Comparison of ENCODE assay signal across 8 cellular contexts in genomic region chr9:4984171-4984570, GRCh38. TPM values are rescaled to one million over a fixed set of nuclear protein-coding genes. Genes with fewer than 3 reads are reported as not detected.
DNase-seq lines count a peak whose midpoint lies in the region; ATAC-seq and TF ChIP-seq lines count a peak whose summit lies in the region.

No MANE protein-coding gene starts in this region.

- H3K4me1 Mint-ChIP-seq in osteocyte (ENCODE audit: unreplicated experiment): peaks cover 45% of the 10 kb centered on the region

- peak overlapping the region; percentile 99 for H3K27ac Mint-ChIP-seq in osteocyte (ENCODE audit: unreplicated experiment)

- peak overlapping the region; percentile 88 for H3K4me3 Mint-ChIP-seq in osteocyte (ENCODE audit: unreplicated experiment)

- no peaks in the 10 kb centered on the region for H3K9me3 Mint-ChIP-seq in osteocyte (ENCODE audit: unreplicated experiment)

- DNase-seq in NCI-H510A treated with DMSO at 0.1 percent for 48 hours (lab: John Stamatoyannopoulos, UW) (peak; percentile 48), NCI-H510A (lab: John Stamatoyannopoulos, UW) (no peak), fibroblast of pulmonary artery (ENCODE audit: low read depth) (no peak), osteocyte (ENCODE audit: extremely low spot score, unreplicated experiment) (no peak), cerebellar cortex (ENCODE audit: low spot score) (no peak)
- no peak for DNase-seq in stimulated activated CD4-positive, alpha-beta T cell treated with anti-CD3 and anti-CD28 coated beads, Interleukin-4, amount 100 ng/mL, for 1 hour

- TF ChIP-seq CTCF in fibroblast of pulmonary artery (IDR thresholded peaks at IDR 0.05; ENCODE audit: low read length, missing control alignments): no peak
- no peak for TF ChIP-seq CTCF in osteocyte (IDR thresholded peaks at IDR 0.05)

- ATAC-seq in HG02981 (IDR thresholded peaks at IDR 0.05; ENCODE audit: unreplicated experiment): peak; percentile 1
- ATAC-seq in SK-N-SH treated with all-trans-retinoic acid at 6 μM for 48 hours: peak; percentile 38

- no peaks in the 10 kb centered on the region for H3K27me3 Mint-ChIP-seq in osteocyte (ENCODE audit: unreplicated experiment)

- peak overlapping the region; percentile 83 for H3K4me3 ChIP-seq in fibroblast of pulmonary artery (replicated peaks; ENCODE audit: low read depth, low read length)

- H3K36me3 Mint-ChIP-seq in osteocyte (ENCODE audit: unreplicated experiment): peaks cover 2% of the 10 kb centered on the region

TF ChIP-seq in SK-N-SH treated with all-trans-retinoic acid at 6 μM for 48 hours, 23 proteins besides CTCF, POLR2A, EP300 and RAD21:
- TF ChIP-seq TOX (CRISPR knock-in tag; IDR thresholded peaks at IDR 0.05; ENCODE audit: borderline replicate concordance): no peak
- TF ChIP-seq CSRNP3 (CRISPR knock-in tag; IDR thresholded peaks at IDR 0.05): 0 out of 2 replicates have a peak, but pooled peaks have one; percentile 37

RNA-seq across cellular contexts. Expression of gene JAK2, which starts 0.9 kb away (rescaled TPM):
- total RNA-seq in osteocyte: 23.3 and 24.6 TPM in 2 replicates
